Comparison of ENCODE assay signal across 9 cellular contexts in genomic region chrX:13692771-13693231, GRCh38. TPM values are rescaled to one million over a fixed set of nuclear protein-coding genes. Genes with fewer than 3 reads are reported as not detected.
DNase-seq lines count a peak whose midpoint lies in the region; ATAC-seq and TF ChIP-seq lines count a peak whose summit lies in the region.
"Had no signal": no experiment of that assay in that cellular context is flagged by ENCODE, and none has a peak within 500 bp of the region (broad histone marks: within the 10 kb centered on the region; RNA-seq: fewer than 3 reads in every experiment).

No MANE protein-coding gene starts in this region.

- H3K4me1 ChIP-seq in foreskin keratinocyte: peaks cover 22% of the 10 kb centered on the region
- peaks cover 36% of the 10 kb centered on the region for H3K4me1 ChIP-seq in suprapubic skin

- WGBS in suprapubic skin: 66% methylated on average over 5 of the region's 5 CpGs

- no peak overlapping the region for H3K4me3 ChIP-seq in suprapubic skin
- H3K4me3 ChIP-seq: skin epidermis had no signal

- no peak for TF ChIP-seq EP300 in suprapubic skin (IDR thresholded peaks at IDR 0.05)

- no peak for DNase-seq in activated T-cell treated with anti-CD3 and anti-CD28 coated beads, Interleukin-2, amount 50 U/mL, for 72 hours
- no peak for DNase-seq in activated T-cell treated with anti-CD3 and anti-CD28 coated beads for 4 hours
- no peak for DNase-seq in T-helper 17 cell
- no peak for DNase-seq in foreskin keratinocyte
- no peak for DNase-seq in suprapubic skin (ENCODE audit: low spot score in 2 of 2)
- DNase-seq in MV-4-11 (lab: John Stamatoyannopoulos, UW): no peak
- no peak for DNase-seq in SKM-1 (lab: John Stamatoyannopoulos, UW; ENCODE audit: unreplicated experiment)
- no peak for DNase-seq in stimulated activated CD4-positive, alpha-beta T cell treated with anti-CD3 and anti-CD28 coated beads, Interleukin-4, amount 100 ng/mL, for 1 hour

- no peak for ATAC-seq in activated T-cell treated with anti-CD3 and anti-CD28 coated beads, Interleukin-2, amount 50 U/mL, for 72 hours (replicated peaks in 1 of 2)
- ATAC-seq in T-helper 17 cell (no peak), foreskin keratinocyte (peak; percentile 3)

- H3K4me1 Mint-ChIP-seq in activated T-cell treated with anti-CD3 and anti-CD28 coated beads, Interleukin-2, amount 50 U/mL, for 72 hours (ENCODE audit: low read depth): peaks cover 60% of the 10 kb centered on the region
- H3K4me1 Mint-ChIP-seq in T-helper 17 cell: peaks cover 37% of the 10 kb centered on the region

- no peaks in the 10 kb centered on the region for H3K27me3 ChIP-seq in foreskin keratinocyte
- no peaks in the 10 kb centered on the region for H3K27me3 ChIP-seq in suprapubic skin

- H3K27me3 Mint-ChIP-seq in activated T-cell treated with anti-CD3 and anti-CD28 coated beads, Interleukin-2, amount 50 U/mL, for 72 hours (ENCODE audit: low read depth): peaks cover 36% of the 10 kb centered on the region
- no peaks in the 10 kb centered on the region for H3K27me3 Mint-ChIP-seq in T-helper 17 cell

- no peaks in the 10 kb centered on the region for H3K9me3 Mint-ChIP-seq in activated T-cell treated with anti-CD3 and anti-CD28 coated beads, Interleukin-2, amount 50 U/mL, for 72 hours

- peaks cover 19 to 26% of the 10 kb centered on the region in 2 donors for H3K36me3 Mint-ChIP-seq in activated T-cell treated with anti-CD3 and anti-CD28 coated beads, Interleukin-2, amount 50 U/mL, for 72 hours (ENCODE audit: insufficient read depth in 2 of 2)
- no peaks in the 10 kb centered on the region for H3K36me3 Mint-ChIP-seq in T-helper 17 cell (ENCODE audit: low read depth)

- no peak for TF ChIP-seq POLR2A in suprapubic skin (IDR thresholded peaks at IDR 0.05)

- H3K36me3 ChIP-seq in suprapubic skin: no peaks in the 10 kb centered on the region

- TF ChIP-seq CTCF in foreskin keratinocyte (conservative IDR thresholded peaks at IDR 0.05): no peak
- no peak for TF ChIP-seq CTCF in suprapubic skin (IDR thresholded peaks at IDR 0.05)

- peak overlapping the region; percentile 82 for H3K27ac Mint-ChIP-seq in activated T-cell treated with anti-CD3 and anti-CD28 coated beads, Interleukin-2, amount 50 U/mL, for 72 hours
- peak overlapping the region; percentile 81 for H3K27ac Mint-ChIP-seq in T-helper 17 cell

- H3K9me3 ChIP-seq in T-helper 17 cell (ENCODE audit: control insufficient read depth, low read length, poor library complexity, severe bottlenecking) (no peaks in the 10 kb centered on the region), suprapubic skin (no peaks in the 10 kb centered on the region)

- peak overlapping the region; percentile 72 to 81 for H3K4me3 Mint-ChIP-seq in activated T-cell treated with anti-CD3 and anti-CD28 coated beads, Interleukin-2, amount 50 U/mL, for 72 hours
- peak overlapping the region; percentile 81 for H3K4me3 Mint-ChIP-seq in T-helper 17 cell

- H3K27ac ChIP-seq in foreskin keratinocyte (peak overlapping the region; percentile 69), suprapubic skin (peak overlapping the region; percentile 69)

RNA-seq across cellular contexts. Expression of gene RAB9A, which starts 3.9 kb away (rescaled TPM):
- total RNA-seq in activated T-cell treated with anti-CD3 and anti-CD28 coated beads, Interleukin-2, amount 50 U/mL, for 72 hours: 10 to 100 TPM; 56.0 to 71.6 TPM
- 10 to 100 TPM; 21.8 to 34.0 TPM for total RNA-seq in T-helper 17 cell
- total RNA-seq in foreskin keratinocyte: 18.3 and 18.7 TPM in 2 replicates
- 19.6 and 22.0 TPM in 2 replicates for polyA plus RNA-seq in foreskin keratinocyte
- total RNA-seq in suprapubic skin: 10 to 100 TPM; 20.3 to 43.6 (median 32.0) TPM

RNA-seq across cellular contexts. Expression of gene TCEANC, which starts 39.9 kb away (rescaled TPM):
- 1 to 10 TPM; 4.4 to 4.6 TPM for total RNA-seq in activated T-cell treated with anti-CD3 and anti-CD28 coated beads, Interleukin-2, amount 50 U/mL, for 72 hours
- total RNA-seq in T-helper 17 cell: 1 to 10 TPM; 7.8 to 8.8 TPM
- total RNA-seq in foreskin keratinocyte: 0.67 and 0.75 TPM in 2 replicates
- polyA plus RNA-seq in foreskin keratinocyte: 0.34 and 0.43 TPM in 2 replicates
- total RNA-seq in suprapubic skin: 1 to 10 TPM; 1.7 to 4.7 (median 3.2) TPM

RNA-seq across cellular contexts. Expression of gene TRAPPC2, which starts 41.6 kb away (rescaled TPM):
- total RNA-seq in activated T-cell treated with anti-CD3 and anti-CD28 coated beads, Interleukin-2, amount 50 U/mL, for 72 hours: 10 to 100 TPM; 21.8 to 26.2 TPM
- total RNA-seq in T-helper 17 cell: 10 to 100 TPM; 31.9 to 35.8 TPM
- total RNA-seq in foreskin keratinocyte: 8.5 and 9.3 TPM in 2 replicates
- polyA plus RNA-seq in foreskin keratinocyte: 3.9 and 5.5 TPM in 2 replicates
- 10 to 100 TPM in 3 of 4 donors, 1 to 10 TPM in 1; 9.7 to 16.9 (median 12.0) TPM for total RNA-seq in suprapubic skin

RNA-seq across cellular contexts. Expression of gene OFD1, which starts 41.7 kb away (rescaled TPM):
- total RNA-seq in activated T-cell treated with anti-CD3 and anti-CD28 coated beads, Interleukin-2, amount 50 U/mL, for 72 hours: 10 to 100 TPM; 63.7 to 66.7 TPM
- 10 to 100 TPM; 54.7 to 72.1 TPM for total RNA-seq in T-helper 17 cell
- 10.2 and 11.3 TPM in 2 replicates for total RNA-seq in foreskin keratinocyte
- polyA plus RNA-seq in foreskin keratinocyte: 6.9 and 7.2 TPM in 2 replicates
- 10 to 100 TPM; 19.1 to 68.4 (median 32.5) TPM for total RNA-seq in suprapubic skin
